ENCODE assay signal across 17 cellular contexts in genomic region chr13:94613051-94613450, GRCh38.
"Had no signal": no experiment of that assay in that cellular context is flagged by ENCODE, and none has a peak within 500 bp of the region (broad histone marks: within the 10 kb centered on the region; RNA-seq: fewer than 3 reads in every experiment).

No MANE protein-coding gene starts in this region.

- H3K27ac ChIP-seq: HL-60, RWPE1 had no signal

- H3K9ac ChIP-seq: SK-N-SH had no signal

- DNase-seq: Karpas-422, KG1, MG63, NCI-H1092, NCI-H1105 treated with DMSO at 0.1 percent for 48 hours, NCI-H1417 treated with DMSO at 0.1 percent for 48 hours, NCI-H146, NCI-H1694 treated with DMSO at 0.1 percent for 48 hours, NCI-H1930, NCI-H2081, NCI-H2107, NCI-H2227 treated with DMSO at 0.1 percent for 48 hours, NCI-H526, SHP77, SK-N-SH had no signal

- H3K4me2 ChIP-seq: SK-N-SH had no signal

- H3K27me3 ChIP-seq: MG63 had no signal

- H3K9me3 ChIP-seq: MG63, SK-N-SH had no signal

- H3K4me3 ChIP-seq: MG63 had no signal
